In the genomic region with DNA sequence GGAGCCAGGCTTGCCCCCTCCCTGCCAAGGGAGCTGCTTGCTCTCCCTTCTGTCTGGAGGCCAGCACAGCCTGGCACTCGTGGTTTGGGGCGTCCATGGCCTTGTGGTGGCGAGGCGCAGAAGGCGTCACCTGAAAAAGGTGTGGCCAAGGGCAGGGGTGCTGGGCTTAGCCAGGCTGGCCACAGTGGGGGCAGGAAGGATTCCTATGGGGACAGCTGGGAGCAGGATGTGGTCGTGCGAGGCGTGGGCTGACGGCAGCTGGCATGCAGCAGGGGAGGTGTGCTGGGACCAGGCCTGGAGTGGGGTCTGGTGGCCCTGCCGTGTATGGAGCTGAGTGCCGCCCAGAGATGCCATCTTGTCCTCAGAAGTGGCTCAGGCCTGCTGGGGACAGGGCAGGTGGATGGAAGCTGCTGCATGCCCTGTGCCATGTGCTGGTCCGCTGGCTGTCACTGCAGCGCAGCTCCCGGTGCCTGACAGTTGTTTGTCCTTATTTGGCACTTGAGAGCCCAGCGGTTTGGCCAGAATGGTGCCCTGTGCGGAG, we compare ENCODE assay signal across 9 cellular contexts. TPM values are rescaled to one million over a fixed set of nuclear protein-coding genes. Genes with fewer than 3 reads are reported as not detected.
A peak's percentile ranks its signal among the peaks of the same experiment; 100 is the strongest.
DNase-seq lines count a peak whose midpoint lies in the region; ATAC-seq lines count a peak whose summit lies in the region.
"Had no signal": no experiment of that assay in that cellular context is flagged by ENCODE, and none has a peak within 500 bp of the region (broad histone marks: within the 10 kb centered on the region; RNA-seq: fewer than 3 reads in every experiment).

No MANE protein-coding gene starts in this region.

- H3K9me3 Mint-ChIP-seq in activated CD8-positive, alpha-beta memory T cell treated with anti-CD3 and anti-CD28 coated beads, Interleukin-2, amount 10 ng/mL, durations not matched to agents 7 days and 5 days (ENCODE audit: low read depth): no peaks in the 10 kb centered on the region
- H3K9me3 Mint-ChIP-seq in T-helper 2 cell treated with Interferon-gamma antibody and Interleukin-4, amounts not matched to agents 5 μg/mL and 100 μg/mL, for 36 hours: no peaks in the 10 kb centered on the region

- ATAC-seq in activated CD8-positive, alpha-beta memory T cell treated with anti-CD3 and anti-CD28 coated beads, Interleukin-2, amount 10 ng/mL, durations not matched to agents 7 days and 5 days: no peak
- peak; percentile 2 for ATAC-seq in left ventricle myocardium superior
- no peak for ATAC-seq in GM19324 (IDR thresholded peaks at IDR 0.05; ENCODE audit: low FRiP score, unreplicated experiment)

- peak overlapping the region; percentile 63 for H3K27ac ChIP-seq in temporal lobe (ENCODE audit: low read depth, low read length)
- H3K27ac ChIP-seq: PC-9 had no signal

- H3K4me1 Mint-ChIP-seq in activated CD8-positive, alpha-beta memory T cell treated with anti-CD3 and anti-CD28 coated beads, Interleukin-2, amount 10 ng/mL, durations not matched to agents 7 days and 5 days: peaks cover 88% of the 10 kb centered on the region
- H3K4me1 Mint-ChIP-seq in T-helper 2 cell treated with Interferon-gamma antibody and Interleukin-4, amounts not matched to agents 5 μg/mL and 100 μg/mL, for 36 hours (ENCODE audit: low read depth): peaks cover 80% of the 10 kb centered on the region

- no peaks in the 10 kb centered on the region for H3K27me3 Mint-ChIP-seq in activated CD8-positive, alpha-beta memory T cell treated with anti-CD3 and anti-CD28 coated beads, Interleukin-2, amount 10 ng/mL, durations not matched to agents 7 days and 5 days
- H3K27me3 Mint-ChIP-seq in T-helper 2 cell treated with Interferon-gamma antibody and Interleukin-4, amounts not matched to agents 5 μg/mL and 100 μg/mL, for 36 hours (ENCODE audit: low read depth): no peaks in the 10 kb centered on the region

- CTCF ChIA-PET in activated CD8-positive, alpha-beta memory T cell treated with anti-CD3 and anti-CD28 coated beads, Interleukin-2, amount 10 ng/mL, durations not matched to agents 7 days and 5 days (lab: Charles Lee): interaction anchor here (1.0 to 31.7 kb wide), 4 partner anchors 9 to 33 kb away, joined by 4 to 950 read pairs (median 44); a partner anchor contains a TSS

- H3K27ac Mint-ChIP-seq in activated CD8-positive, alpha-beta memory T cell treated with anti-CD3 and anti-CD28 coated beads, Interleukin-2, amount 10 ng/mL, durations not matched to agents 7 days and 5 days: peak overlapping the region; percentile 95
- H3K27ac Mint-ChIP-seq in T-helper 2 cell treated with Interferon-gamma antibody and Interleukin-4, amounts not matched to agents 5 μg/mL and 100 μg/mL, for 36 hours: peak overlapping the region; percentile 98

- H3K4me3 Mint-ChIP-seq in activated CD8-positive, alpha-beta memory T cell treated with anti-CD3 and anti-CD28 coated beads, Interleukin-2, amount 10 ng/mL, durations not matched to agents 7 days and 5 days: peak overlapping the region; percentile 22
- H3K4me3 Mint-ChIP-seq in T-helper 2 cell treated with Interferon-gamma antibody and Interleukin-4, amounts not matched to agents 5 μg/mL and 100 μg/mL, for 36 hours: peak overlapping the region; percentile 81

- H3K36me3 Mint-ChIP-seq in activated CD8-positive, alpha-beta memory T cell treated with anti-CD3 and anti-CD28 coated beads, Interleukin-2, amount 10 ng/mL, durations not matched to agents 7 days and 5 days: peaks cover 22% of the 10 kb centered on the region
- peaks cover 47% of the 10 kb centered on the region for H3K36me3 Mint-ChIP-seq in T-helper 2 cell treated with Interferon-gamma antibody and Interleukin-4, amounts not matched to agents 5 μg/mL and 100 μg/mL, for 36 hours (ENCODE audit: low read depth)

- no peak for DNase-seq in activated CD8-positive, alpha-beta memory T cell treated with anti-CD3 and anti-CD28 coated beads, Interleukin-2, amount 10 ng/mL, durations not matched to agents 7 days and 5 days
- DNase-seq in activated CD8-positive, alpha-beta memory T cell treated with anti-CD3 and anti-CD28 coated beads for 24 hours: no peak
- no peak for DNase-seq in T-helper 2 cell treated with Interferon-gamma antibody and Interleukin-4, amounts not matched to agents 5 μg/mL and 100 μg/mL, for 36 hours (ENCODE audit: low spot score)
- DNase-seq in left ventricle myocardium superior (peak; percentile 37), GF-D8 (lab: John Stamatoyannopoulos, UW) (no peak), 8988T (no peak)
- DNase-seq: PC-9 had no signal

- intact Hi-C loops in left ventricle myocardium superior (cut with micrococcal nuclease): no loop called here

RNA-seq across cellular contexts. Expression of a gene that starts 30.0 kb away (rescaled TPM):
- total RNA-seq in activated CD8-positive, alpha-beta memory T cell treated with anti-CD3 and anti-CD28 coated beads, Interleukin-2, amount 10 ng/mL, durations not matched to agents 7 days and 5 days: 10 to 100 TPM; 24.9 to 51.3 TPM
- total RNA-seq in left ventricle myocardium superior (45.1 TPM), temporal lobe (3.0 TPM)
